8 cellular contexts compared by ENCODE assay signal in the genomic region with DNA sequence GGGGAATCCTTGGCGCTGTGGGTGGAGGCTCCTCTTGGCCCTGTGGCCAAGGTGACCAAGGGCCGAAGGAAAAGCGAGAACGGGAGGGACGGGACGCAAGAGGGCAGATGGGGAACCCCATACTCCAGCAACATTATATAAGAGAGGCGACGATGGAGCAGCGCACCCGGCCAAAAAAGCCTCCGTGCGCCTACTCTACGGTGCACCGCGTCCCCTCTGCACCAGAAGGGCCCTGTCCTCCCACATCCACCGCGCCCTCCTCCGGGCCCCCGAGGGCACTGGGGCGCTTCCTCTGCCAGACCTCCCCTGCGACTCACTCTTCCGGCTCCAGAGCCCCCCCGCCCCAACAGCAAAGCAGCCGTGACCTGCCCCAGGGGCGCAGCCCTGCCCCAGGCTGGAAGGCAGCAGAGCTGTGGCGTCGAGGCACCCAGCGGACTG.
DNase-seq lines count a peak whose midpoint lies in the region; ATAC-seq lines count a peak whose summit lies in the region.

No MANE protein-coding gene starts in this region.

- peaks cover 10% of the 10 kb centered on the region; the same call in 1 of the 2 replicates for H3K27me3 ChIP-seq in iPS DF 6.9 (ENCODE audit: control insufficient read depth, insufficient read depth, low read length)

- H3K27ac ChIP-seq in iPS DF 6.9 (ENCODE audit: low read length): no peak overlapping the region

- DNase-seq in EH (ENCODE audit: low read depth): peak; percentile 12
- DNase-seq in Kasumi-1 (lab: John Stamatoyannopoulos, UW): peak; percentile 71 to 86
- DNase-seq in activated gamma-delta T cell treated with anti-CD3 and anti-CD28 coated beads, Interleukin-2, amount 50 U/mL, for 16 hours (ENCODE audit: low read depth): peak; percentile 49
- no peak for DNase-seq in iPS DF 6.9 (ENCODE audit: low read depth, low spot score)
- DNase-seq in stimulated activated CD4-positive, alpha-beta T cell treated with anti-CD3 and anti-CD28 coated beads, Interleukin-2, amount 100 ng/mL, for 24 hours: peak; percentile 50 to 58
- DNase-seq in KG1 (lab: John Stamatoyannopoulos, UW): no peak
- no peak for DNase-seq in hepatic stellate cell (ENCODE audit: low spot score)

- peak overlapping the region; percentile 36; the same call in 1 of the 2 replicates for H3K4me3 ChIP-seq in iPS DF 6.9 (ENCODE audit: low read length)

- peak; percentile 41 for ATAC-seq in GM21528 (IDR thresholded peaks at IDR 0.05; ENCODE audit: low FRiP score, unreplicated experiment)

- H3K9me3 ChIP-seq in iPS DF 6.9 (ENCODE audit: control insufficient read depth, insufficient read depth, low read length): no peaks in the 10 kb centered on the region

- peaks cover 4% of the 10 kb centered on the region; the same call in 1 of the 2 replicates for H3K4me1 ChIP-seq in iPS DF 6.9 (ENCODE audit: control insufficient read depth, insufficient read depth, low read length)

- H3K36me3 ChIP-seq in iPS DF 6.9 (ENCODE audit: control insufficient read depth, insufficient read depth, low read length): no peaks in the 10 kb centered on the region

- no CpG with 5 or more reads among the region's 28 CpGs for WGBS in iPS DF 6.9 (ENCODE audit: insufficient coverage, insufficient read length)

Comparison
In these comparisons a context has a peak if more than half of its experiments do, and no peak if none do; other contexts are left out.
1. DNase-seq: peak in EH (single experiment), Kasumi-1 (2 of 2), activated gamma-delta T cell treated with anti-CD3 and anti-CD28 coated beads, Interleukin-2, amount 50 U/mL, for 16 hours (single experiment) and stimulated activated CD4-positive, alpha-beta T cell treated with anti-CD3 and anti-CD28 coated beads, Interleukin-2, amount 100 ng/mL, for 24 hours (2 of 2); none in iPS DF 6.9 (single experiment), KG1 (single experiment) and hepatic stellate cell (single experiment).